ENCODE assay signal across 21 cellular contexts in the genomic region with DNA sequence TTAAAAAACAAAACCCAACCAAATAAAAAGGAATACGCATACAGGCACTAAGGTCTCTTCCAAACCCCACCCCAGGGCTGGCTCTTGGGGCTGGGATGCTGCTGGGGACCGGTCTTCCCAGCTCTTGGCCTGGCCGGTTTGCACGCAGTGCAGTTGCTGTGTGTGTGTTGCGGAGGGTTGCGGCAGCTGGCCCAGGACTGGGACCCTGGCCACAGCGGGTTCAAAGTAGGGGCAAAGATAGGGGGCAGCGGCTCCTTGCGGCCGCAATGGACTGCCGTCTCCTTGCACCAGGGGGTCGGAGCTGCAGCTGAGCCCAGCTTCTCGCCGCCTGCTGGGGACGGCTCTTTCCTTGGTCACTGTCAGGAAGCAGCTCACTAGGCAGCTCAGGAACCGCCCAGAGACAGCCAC. TPM values are rescaled to one million over a fixed set of nuclear protein-coding genes. Genes with fewer than 3 reads are reported as not detected.
"Had no signal": no experiment of that assay in that cellular context is flagged by ENCODE, and none has a peak within 500 bp of the region (broad histone marks: within the 10 kb centered on the region; RNA-seq: fewer than 3 reads in every experiment).

No MANE protein-coding gene starts in this region.

- H3K36me3 ChIP-seq: heart right ventricle, sigmoid colon, tibial nerve, vagina had no signal

- H3K4me3 ChIP-seq: heart right ventricle, psoas muscle, sigmoid colon, tibial nerve, vagina had no signal

- H3K27ac ChIP-seq: heart right ventricle, psoas muscle, sigmoid colon, tibial nerve, vagina had no signal

- H3K36me3 Mint-ChIP-seq: memory B cell; natural killer cell treated with Interleukin-12 subunit alpha and Interleukin-12 subunit beta and Interleukin-15 and Interleukin-18, amount 100 ng/mL, for 72 hours; stimulated activated memory B cell treated with anti-CD40 and anti-IgM and Interleukin-4, amounts not matched to agents 10 μg/mL and 1 μg/mL and 100 μg/mL, for 72 hours had no signal

- H3K9me3 Mint-ChIP-seq: activated naive CD4-positive, alpha-beta T cell treated with anti-CD3 and anti-CD28 coated beads, Interleukin-2, amount 50 U/mL, for 72 hours; memory B cell; natural killer cell treated with Interleukin-12 subunit alpha and Interleukin-12 subunit beta and Interleukin-15 and Interleukin-18, amount 100 ng/mL, for 72 hours; stimulated activated memory B cell treated with anti-CD40 and anti-IgM and Interleukin-4, amounts not matched to agents 10 μg/mL and 1 μg/mL and 100 μg/mL, for 72 hours; T-helper 1 cell treated with Interleukin-12 subunit alpha and Interleukin-12 subunit beta and Interleukin-4 antibody, amounts not matched to agents 30 μg/mL and 1 μg/mL, for 36 hours had no signal

- ATAC-seq: activated CD8-positive, alpha-beta T cell treated with anti-CD3 and anti-CD28 coated beads, Interleukin-2, amount 10 ng/mL, durations not matched to agents 7 days and 5 days; activated naive CD4-positive, alpha-beta T cell treated with anti-CD3 and anti-CD28 coated beads, Interleukin-2, amount 50 U/mL, for 72 hours; heart right ventricle; left ventricle myocardium superior; psoas muscle; stimulated activated memory B cell treated with anti-CD40 and anti-IgM and Interleukin-4, amounts not matched to agents 10 μg/mL and 1 μg/mL and 100 μg/mL, for 72 hours had no signal

- H3K4me1 Mint-ChIP-seq: activated CD4-positive, alpha-beta T cell treated with anti-CD3 and anti-CD28 coated beads, Interleukin-2, amount 10 ng/mL, durations not matched to agents 24 days and 14 days; memory B cell; stimulated activated memory B cell treated with anti-CD40 and anti-IgM and Interleukin-4, amounts not matched to agents 10 μg/mL and 1 μg/mL and 100 μg/mL, for 72 hours had no signal

- DNase-seq: activated CD4-positive, alpha-beta T cell treated with anti-CD3 and anti-CD28 coated beads, Interleukin-2, amount 10 ng/mL, durations not matched to agents 24 days and 14 days; activated CD8-positive, alpha-beta memory T cell treated with anti-CD3 and anti-CD28 coated beads, Interleukin-2, amount 50 U/mL, for 4 hours; activated CD8-positive, alpha-beta T cell treated with anti-CD3 and anti-CD28 coated beads, Interleukin-2, amount 10 ng/mL, durations not matched to agents 7 days and 5 days; activated effector memory CD4-positive, alpha-beta T cell treated with anti-CD3 and anti-CD28 coated beads, Interleukin-2, amount 50 U/mL, for 16 hours; activated T-cell treated with anti-CD3 and anti-CD28 coated beads, Interleukin-2, amount 50 U/mL, for 48 hours; heart right ventricle; kidney; left ventricle myocardium superior; occipital lobe; psoas muscle; sigmoid colon; stimulated activated CD4-positive, alpha-beta T cell treated with anti-CD3 and anti-CD28 coated beads, Interleukin-2, amount 100 ng/mL, for 24 hours had no signal

- H3K27ac Mint-ChIP-seq: activated CD4-positive, alpha-beta T cell treated with anti-CD3 and anti-CD28 coated beads, Interleukin-2, amount 10 ng/mL, durations not matched to agents 24 days and 14 days; activated CD8-positive, alpha-beta T cell treated with anti-CD3 and anti-CD28 coated beads, Interleukin-2, amount 10 ng/mL, durations not matched to agents 7 days and 5 days; activated naive CD4-positive, alpha-beta T cell treated with anti-CD3 and anti-CD28 coated beads, Interleukin-2, amount 50 U/mL, for 72 hours; memory B cell; natural killer cell treated with Interleukin-12 subunit alpha and Interleukin-12 subunit beta and Interleukin-15 and Interleukin-18, amount 100 ng/mL, for 72 hours; stimulated activated memory B cell treated with anti-CD40 and anti-IgM and Interleukin-4, amounts not matched to agents 10 μg/mL and 1 μg/mL and 100 μg/mL, for 72 hours; T-helper 1 cell treated with Interleukin-12 subunit alpha and Interleukin-12 subunit beta and Interleukin-4 antibody, amounts not matched to agents 30 μg/mL and 1 μg/mL, for 36 hours had no signal

- FAIRE-seq: frontal cortex, kidney had no signal

- H3K9me3 ChIP-seq: heart right ventricle, psoas muscle, sigmoid colon, tibial nerve, vagina had no signal

- H3K4me3 Mint-ChIP-seq: activated CD4-positive, alpha-beta T cell treated with anti-CD3 and anti-CD28 coated beads, Interleukin-2, amount 10 ng/mL, durations not matched to agents 24 days and 14 days; activated CD8-positive, alpha-beta T cell treated with anti-CD3 and anti-CD28 coated beads, Interleukin-2, amount 10 ng/mL, durations not matched to agents 7 days and 5 days; memory B cell; natural killer cell treated with Interleukin-12 subunit alpha and Interleukin-12 subunit beta and Interleukin-15 and Interleukin-18, amount 100 ng/mL, for 72 hours; stimulated activated memory B cell treated with anti-CD40 and anti-IgM and Interleukin-4, amounts not matched to agents 10 μg/mL and 1 μg/mL and 100 μg/mL, for 72 hours; T-helper 1 cell treated with Interleukin-12 subunit alpha and Interleukin-12 subunit beta and Interleukin-4 antibody, amounts not matched to agents 30 μg/mL and 1 μg/mL, for 36 hours had no signal

RNA-seq across cellular contexts. Expression of gene DMRT3, which starts 5.0 kb away (rescaled TPM):
- total RNA-seq: activated CD4-positive, alpha-beta T cell treated with anti-CD3 and anti-CD28 coated beads, Interleukin-2, amount 10 ng/mL, durations not matched to agents 24 days and 14 days; activated CD8-positive, alpha-beta T cell treated with anti-CD3 and anti-CD28 coated beads, Interleukin-2, amount 10 ng/mL, durations not matched to agents 7 days and 5 days; activated naive CD4-positive, alpha-beta T cell treated with anti-CD3 and anti-CD28 coated beads, Interleukin-2, amount 50 U/mL, for 72 hours; fibroblast of lung; frontal cortex; heart right ventricle; kidney; left ventricle myocardium superior; natural killer cell treated with Interleukin-12 subunit alpha and Interleukin-12 subunit beta and Interleukin-15 and Interleukin-18, amount 100 ng/mL, for 72 hours; sigmoid colon; vagina had no signal
- polyA plus RNA-seq: fibroblast of lung, heart right ventricle, sigmoid colon had no signal
